In the genomic region with DNA sequence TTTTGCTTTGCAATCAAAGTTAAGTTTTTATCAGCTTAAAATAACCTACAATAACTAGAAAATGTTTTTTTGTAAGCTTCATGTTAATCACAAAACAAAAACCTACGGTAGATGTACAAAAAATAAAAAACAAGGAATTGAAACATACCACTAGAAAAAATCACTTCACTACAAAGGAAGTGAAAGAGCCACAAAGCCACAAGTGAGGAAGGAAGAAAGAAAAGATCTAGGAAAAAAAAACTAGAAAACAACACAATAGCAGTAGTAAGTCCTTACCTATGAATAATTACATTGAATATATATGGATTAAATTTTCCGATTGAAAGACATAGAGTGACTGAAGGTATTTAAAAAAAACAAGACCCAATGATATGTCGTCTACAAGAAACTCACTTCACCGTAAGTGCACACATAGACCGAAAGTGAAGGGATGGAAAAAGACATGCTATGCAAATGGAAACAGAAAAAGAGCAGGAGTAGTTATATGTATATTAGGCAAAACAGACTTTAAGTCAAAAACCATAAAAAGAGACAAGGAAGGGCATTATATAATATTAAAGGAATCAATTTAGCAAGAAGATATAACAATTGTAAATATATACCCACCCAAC, we compare ENCODE assay signal across 18 cellular contexts. TPM values are rescaled to one million over a fixed set of nuclear protein-coding genes. Genes with fewer than 3 reads are reported as not detected.
A peak's percentile ranks its signal among the peaks of the same experiment; 100 is the strongest.
DNase-seq lines count a peak whose midpoint lies in the region; ATAC-seq, FAIRE-seq and TF ChIP-seq lines count a peak whose summit lies in the region.
"Had no signal": no experiment of that assay in that cellular context is flagged by ENCODE, and none has a peak within 500 bp of the region (broad histone marks: within the 10 kb centered on the region; RNA-seq: fewer than 3 reads in every experiment).

No MANE protein-coding gene starts in this region.

- intact Hi-C loops in GM12878 (cut with micrococcal nuclease; ENCODE audit: unreplicated experiment) (no loop called here), A673 (cut with micrococcal nuclease; ENCODE audit: unreplicated experiment) (no loop called here)

- H2AFZ ChIP-seq in GM12878 (ENCODE audit: control insufficient read depth, low read depth, low read length), result no peak overlapping the region

- 11% methylated on average over 5 of the region's 5 CpGs for WGBS in GM12878 (ENCODE audit: insufficient coverage, insufficient replicate concordance, low lambda C conversion rate, missing lambda C conversion rate)

- no peak for TF ChIP-seq RAD21 in GM12878 (IDR thresholded peaks at IDR 0.05; ENCODE audit: insufficient read depth, low read depth, low read length)

- H3K9me3 ChIP-seq in GM12878 (replicated peaks; ENCODE audit: control insufficient read depth, insufficient read depth, low read length) (peaks cover 6% of the 10 kb centered on the region), A673 (ENCODE audit: low read depth, low read length, poor library complexity, severe bottlenecking) (peaks cover 30% of the 10 kb centered on the region)
- H3K9me3 ChIP-seq: right lobe of liver had no signal

- TF ChIP-seq EP300 in GM12878 (IDR thresholded peaks at IDR 0.05; ENCODE audit: borderline replicate concordance in 1 of 2, control insufficient read depth in 1 of 2, low read depth in 2 of 2, low read length in 2 of 2), result no peak

- peak; percentile 77 for ATAC-seq in GM18868 (IDR thresholded peaks at IDR 0.05; ENCODE audit: unreplicated experiment)
- peak; percentile 86 for ATAC-seq in GM21529 (IDR thresholded peaks at IDR 0.05; ENCODE audit: unreplicated experiment)
- ATAC-seq in HG03103 (IDR thresholded peaks at IDR 0.05; ENCODE audit: low read depth, unreplicated experiment), result peak; percentile 66
- ATAC-seq in GM12878, result peak; percentile 54
- ATAC-seq: activated naive CD8-positive, alpha-beta T cell treated with anti-CD3 and anti-CD28 coated beads, Interleukin-2, amount 50 U/mL, for 24 hours; right lobe of liver had no signal

- BruUV-seq in GM12878 (replicated peaks; lab: Mats Ljungman, UMichigan) (no TSS peak), A673 (replicated peaks; lab: Mats Ljungman, UMichigan) (no TSS peak)

- DNase-seq in GM12878 (ENCODE audit: low read depth, low spot score) (no peak), KBM-7 (no peak), A673 (ENCODE audit: low spot score) (no peak), SIG-M5 treated with dmso at 0.1 percent for 504 hours (lab: John Stamatoyannopoulos, UW; ENCODE audit: unreplicated experiment) (no peak)
- no peak for DNase-seq in activated naive CD4-positive, alpha-beta T cell (lab: John Stamatoyannopoulos, UW)
- DNase-seq: activated CD4-positive, CD25-positive, alpha-beta regulatory T cell; activated naive CD8-positive, alpha-beta T cell treated with anti-CD3 and anti-CD28 coated beads, Interleukin-2, amount 50 U/mL, for 24 hours; EL; IMR-90; NCI-H1694; right lobe of liver had no signal

- H4K20me1 ChIP-seq in GM12878 (ENCODE audit: control insufficient read depth, insufficient read depth), result no peaks in the 10 kb centered on the region

- TF ChIP-seq POLR2A in GM12878 (IDR thresholded peaks at IDR 0.05; ENCODE audit: low read depth, low read length), result no peak

- H3K79me2 ChIP-seq in GM12878 (ENCODE audit: control insufficient read depth, insufficient read depth, low read length), result no peaks in the 10 kb centered on the region

- H3K4me3 ChIP-seq in GM12878 (no peak overlapping the region), A673 (ENCODE audit: low read depth, low read length, poor library complexity, severe bottlenecking) (no peak overlapping the region)
- H3K4me3 ChIP-seq: right lobe of liver, SK-N-MC had no signal

- in situ Hi-C loops in GM12878 (cut with MboI), result no loop called here
- in situ Hi-C loops in KBM-7 (cut with MboI; ENCODE audit: low pct_unique_long_range_greater_than_20kb, low sequenced_read_pairs), result no loop called here

- POLR2A ChIA-PET in GM12878 (lab: Charles Lee), result no interaction called here
- POLR2A ChIA-PET in A673 (lab: Charles Lee; ENCODE audit: low non-redundant PET), result no interaction called here

- H3K27me3 ChIP-seq in GM12878 (replicated peaks in 1 of 2; ENCODE audit: control insufficient read depth in 2 of 2, insufficient read depth in 2 of 2, low read length in 1 of 2) (no peaks in the 10 kb centered on the region), A673 (replicated peaks; ENCODE audit: insufficient read depth, low read depth, low read length, poor library complexity) (no peaks in the 10 kb centered on the region)
- H3K27me3 ChIP-seq: right lobe of liver had no signal

- SMC1A ChIA-PET in GM12878 (lab: Charles Lee; ENCODE audit: uncharacterized antibody, unreplicated experiment), result interaction anchor here (0.8 to 1.3 kb wide), 2 partner anchors 17 to 88 kb away, joined by 3 read pairs; no protein-coding TSS in a partner anchor

- RAD21 ChIA-PET in GM12878 (lab: Charles Lee; ENCODE audit: unreplicated experiment), result no interaction called here

- H3K4me1 ChIP-seq in GM12878 (ENCODE audit: control insufficient read depth, insufficient read depth, low read length) (no peaks in the 10 kb centered on the region), A673 (ENCODE audit: insufficient read depth, low read length, poor library complexity, severe bottlenecking) (no peaks in the 10 kb centered on the region)
- H3K4me1 ChIP-seq: right lobe of liver had no signal

- FAIRE-seq in GM12878 (lab: Jason Lieb, UNC), result no peak

- no peak overlapping the region for H3K4me2 ChIP-seq in GM12878 (ENCODE audit: control insufficient read depth, insufficient read depth)

- H3K27ac ChIP-seq in GM12878 (ENCODE audit: control insufficient read depth, insufficient read depth) (no peak overlapping the region), A673 (ENCODE audit: low read depth, low read length, poor library complexity, severe bottlenecking) (no peak overlapping the region)
- H3K27ac ChIP-seq: C4-2B, right lobe of liver, SK-N-MC had no signal

- no peak overlapping the region for H3K9ac ChIP-seq in GM12878 (ENCODE audit: control insufficient read depth, insufficient read depth, low read length)

- TF ChIP-seq CTCF in GM12878 (IDR thresholded peaks at IDR 0.05 in 2 of 3, conservative IDR thresholded peaks at IDR 0.05 in 1 of 3; ENCODE audit: control insufficient read depth in 2 of 3, extremely low read depth in 1 of 3, insufficient read depth in 1 of 3, low read depth in 3 of 3, low read length in 3 of 3), result no peak
- no peak for TF ChIP-seq CTCF in A673 (conservative IDR thresholded peaks at IDR 0.05; ENCODE audit: low read depth, low read length)

- CTCF ChIA-PET in GM12878 (lab: Yijun Ruan, JAX), result no interaction called here
- CTCF ChIA-PET in A673 (lab: Charles Lee), result no interaction called here

- H3K36me3 ChIP-seq in GM12878 (ENCODE audit: control insufficient read depth in 2 of 2, insufficient read depth in 2 of 2, low read length in 1 of 2), result no peaks in the 10 kb centered on the region
- peaks cover 54% of the 10 kb centered on the region for H3K36me3 ChIP-seq in A673 (ENCODE audit: insufficient read depth, low read length, poor library complexity, severe bottlenecking)
- H3K36me3 ChIP-seq: right lobe of liver had no signal

TF ChIP-seq in GM12878, 131 proteins besides CTCF, POLR2A, EP300 and RAD21 (continues in another document):
- TF ChIP-seq ATF7 (IDR thresholded peaks at IDR 0.05; ENCODE audit: low read depth) (peak; percentile 41; the same call in 1 of the 2 replicates), ZNF217 (IDR thresholded peaks at IDR 0.05) (no peak), SP1 (IDR thresholded peaks at IDR 0.05; ENCODE audit: low read depth, low read length) (no peak)

RNA-seq across cellular contexts. Expression of a gene that starts 13.4 kb away (rescaled TPM):
- 163 and 171 TPM in 2 replicates for total RNA-seq in GM12878 (2013; cell fraction: nucleolus; rRNA removed)
- 11.1 and 14.8 TPM in 2 replicates for total RNA-seq in GM12878 (2014; rRNA removed)
- 14.4 and 16.4 TPM in 2 replicates for total RNA-seq in GM12878 (2014; rRNA removed; fragmentation: Illumina TruSeq; extraction: Trizol)
- 10.2 and 10.7 TPM in 2 replicates for total RNA-seq in GM12878 (2021)
- 2.2 TPM for polyA plus RNA-seq in GM12878 (2011; ENCODE audit: low read depth)
- polyA plus RNA-seq in GM12878 (2011; rRNA removed), result 14.6 and 25.8 TPM in 2 replicates
- 2.9 and 3.4 TPM in 2 replicates for polyA plus RNA-seq in GM12878 (2011; cell fraction: cytosol; rRNA removed)
- polyA plus RNA-seq in GM12878 (2011; cell fraction: nucleus; rRNA removed), result 32.7 and 33.5 TPM in 2 replicates
- polyA plus RNA-seq in GM12878 (2012), result 5.9 and 6.5 TPM in 2 replicates
- polyA plus RNA-seq in GM12878 (2014; fragmentation: Illumina TruSeq; extraction: Trizol), result 10.8 and 14.6 TPM in 2 replicates
- 1 to 10 TPM; 2.6 to 2.9 TPM for polyA plus RNA-seq in GM12878 (2014; fragmentation: Nextera tagmentation; extraction: Ambion mirVana)
- 5.4 and 6.4 TPM in 2 replicates for polyA plus RNA-seq in GM12878 (2014; rRNA removed)
- 1 to 10 TPM; 7.2 to 7.6 TPM for polyA plus RNA-seq in GM12878 (2016; fragmentation: Nextera tagmentation; extraction: Ambion mirVana)
- polyA minus RNA-seq in GM12878 (2011; rRNA and poly(A)+ RNA removed), result 18.9 and 20.3 TPM in 2 replicates
- polyA minus RNA-seq in GM12878 (2011; cell fraction: cytosol; rRNA and poly(A)+ RNA removed), result 4.0 and 4.6 TPM in 2 replicates
- 43.8 and 58.8 TPM in 2 replicates for polyA minus RNA-seq in GM12878 (2011; cell fraction: nucleus; rRNA and poly(A)+ RNA removed)
- 22.7 and 30.4 TPM in 2 replicates for total RNA-seq in A673 (2021)

RNA-seq across cellular contexts. Expression of a gene that starts 15.9 kb away (rescaled TPM):
- total RNA-seq in GM12878 (2013; cell fraction: nucleolus; rRNA removed), result not detected in 2 replicates
- total RNA-seq in GM12878 (2014; rRNA removed) (not detected in 2 replicates), GM12878 (2014; rRNA removed; fragmentation: Illumina TruSeq; extraction: Trizol) (not detected in 2 replicates), GM12878 (2021) (not detected in 2 replicates), A673 (2021) (27.7 and 28.8 TPM in 2 replicates)
- not detected for polyA plus RNA-seq in GM12878 (2011; ENCODE audit: low read depth)
- polyA plus RNA-seq in GM12878 (2011; rRNA removed) (not detected in 2 replicates), GM12878 (2014; fragmentation: Illumina TruSeq; extraction: Trizol) (not detected in 2 replicates), GM12878 (2014; fragmentation: Nextera tagmentation; extraction: Ambion mirVana) (not detected), GM12878 (2014; rRNA removed) (not detected in 2 replicates), GM12878 (2016; fragmentation: Nextera tagmentation; extraction: Ambion mirVana) (not detected)
- not detected in 2 replicates for polyA plus RNA-seq in GM12878 (2011; cell fraction: cytosol; rRNA removed)
- polyA plus RNA-seq in GM12878 (2011; cell fraction: nucleus; rRNA removed), result not detected in 2 replicates
- polyA plus RNA-seq in GM12878 (2012), result not detected in 2 replicates
- not detected in 2 replicates for polyA minus RNA-seq in GM12878 (2011; rRNA and poly(A)+ RNA removed)
- not detected in 2 replicates for polyA minus RNA-seq in GM12878 (2011; cell fraction: cytosol; rRNA and poly(A)+ RNA removed)
- not detected in 2 replicates for polyA minus RNA-seq in GM12878 (2011; cell fraction: nucleus; rRNA and poly(A)+ RNA removed)
- total RNA-seq: esophagus mucosa, IMR-90, liver, right lobe of liver had no signal
- polyA plus RNA-seq: IMR-90, liver had no signal

Comparison
In these comparisons a context has a peak if more than half of its experiments do, and no peak if none do; other contexts are left out.
1. RNA of a gene that starts 15.9 kb away (total RNA-seq): 27.7 to 28.8 TPM in A673; not detected in GM12878; every median in the first group is over 10 times any median in the second.
2. Peak in every context shown above with its lines, with median percentiles within 50 percentile points of each other: ATAC-seq.